ENCODE assay signal across 13 cellular contexts in genomic region chr4:159606835-159607234, GRCh38.
"Had no signal": no experiment of that assay in that cellular context is flagged by ENCODE, and none has a peak within 500 bp of the region (broad histone marks: within the 10 kb centered on the region; RNA-seq: fewer than 3 reads in every experiment).

No MANE protein-coding gene starts in this region.

- H3K9me3 Mint-ChIP-seq: activated CD4-positive, alpha-beta T cell treated with anti-CD3 and anti-CD28 coated beads, Interleukin-2, amount 10 ng/mL, durations not matched to agents 7 days and 5 days; activated T-helper 2 cell treated with anti-CD3 and anti-CD28 coated beads, Interferon-gamma antibody, Interleukin-2, Interleukin-4, amounts not matched to agents 10 μg/mL and 5 μg/mL and 100 μg/mL, durations not matched to agents 14 hours and 24 hours and 36 hours had no signal

- H3K4me1 Mint-ChIP-seq: activated B cell treated with CpG ODN at 0.5 μM for 24 hours; activated CD4-positive, alpha-beta T cell treated with anti-CD3 and anti-CD28 coated beads, Interleukin-2, amount 10 ng/mL, durations not matched to agents 7 days and 5 days; nephron progenitor cell; T-helper 17 cell had no signal

- H3K4me3 Mint-ChIP-seq: activated B cell treated with CpG ODN at 0.5 μM for 24 hours; activated CD4-positive, alpha-beta T cell treated with anti-CD3 and anti-CD28 coated beads, Interleukin-2, amount 10 ng/mL, durations not matched to agents 7 days and 5 days; nephron progenitor cell; T-helper 17 cell had no signal

- H3K27ac Mint-ChIP-seq: activated B cell treated with CpG ODN at 0.5 μM for 24 hours; activated CD4-positive, alpha-beta T cell treated with anti-CD3 and anti-CD28 coated beads, Interleukin-2, amount 10 ng/mL, durations not matched to agents 7 days and 5 days; activated T-helper 2 cell treated with anti-CD3 and anti-CD28 coated beads, Interferon-gamma antibody, Interleukin-2, Interleukin-4, amounts not matched to agents 10 μg/mL and 5 μg/mL and 100 μg/mL, durations not matched to agents 14 hours and 24 hours and 36 hours; nephron progenitor cell; T-helper 17 cell had no signal

- H3K27me3 Mint-ChIP-seq: activated B cell treated with CpG ODN at 0.5 μM for 24 hours; activated CD4-positive, alpha-beta T cell treated with anti-CD3 and anti-CD28 coated beads, Interleukin-2, amount 10 ng/mL, durations not matched to agents 7 days and 5 days; T-helper 17 cell had no signal

- H3K36me3 ChIP-seq: adrenal gland, heart left ventricle, left lung, thyroid gland had no signal

- H3K4me1 ChIP-seq: adrenal gland, heart left ventricle, left lung, thyroid gland had no signal

- H3K4me3 ChIP-seq: adrenal gland, heart left ventricle, left lung, thyroid gland had no signal

- DNase-seq: activated B cell treated with CpG ODN at 0.5 μM for 24 hours; activated CD4-positive, alpha-beta T cell treated with anti-CD3 and anti-CD28 coated beads, Interleukin-2, amount 10 ng/mL, durations not matched to agents 7 days and 5 days; activated naive CD4-positive, alpha-beta T cell treated with anti-CD3 and anti-CD28 coated beads, Interleukin-2, amount 50 U/mL, for 16 hours; adrenal gland; foreskin melanocyte; heart left ventricle; islet precursor cell; left lung; mesenchymal stem cell; nephron progenitor cell; T-helper 17 cell; thyroid gland had no signal

- H3K27ac ChIP-seq: adrenal gland, heart left ventricle, left lung, thyroid gland had no signal

- H3K27me3 ChIP-seq: adrenal gland, heart left ventricle, left lung, thyroid gland had no signal

- H3K9me3 ChIP-seq: adrenal gland, left lung, thyroid gland had no signal
